In the genomic region with DNA sequence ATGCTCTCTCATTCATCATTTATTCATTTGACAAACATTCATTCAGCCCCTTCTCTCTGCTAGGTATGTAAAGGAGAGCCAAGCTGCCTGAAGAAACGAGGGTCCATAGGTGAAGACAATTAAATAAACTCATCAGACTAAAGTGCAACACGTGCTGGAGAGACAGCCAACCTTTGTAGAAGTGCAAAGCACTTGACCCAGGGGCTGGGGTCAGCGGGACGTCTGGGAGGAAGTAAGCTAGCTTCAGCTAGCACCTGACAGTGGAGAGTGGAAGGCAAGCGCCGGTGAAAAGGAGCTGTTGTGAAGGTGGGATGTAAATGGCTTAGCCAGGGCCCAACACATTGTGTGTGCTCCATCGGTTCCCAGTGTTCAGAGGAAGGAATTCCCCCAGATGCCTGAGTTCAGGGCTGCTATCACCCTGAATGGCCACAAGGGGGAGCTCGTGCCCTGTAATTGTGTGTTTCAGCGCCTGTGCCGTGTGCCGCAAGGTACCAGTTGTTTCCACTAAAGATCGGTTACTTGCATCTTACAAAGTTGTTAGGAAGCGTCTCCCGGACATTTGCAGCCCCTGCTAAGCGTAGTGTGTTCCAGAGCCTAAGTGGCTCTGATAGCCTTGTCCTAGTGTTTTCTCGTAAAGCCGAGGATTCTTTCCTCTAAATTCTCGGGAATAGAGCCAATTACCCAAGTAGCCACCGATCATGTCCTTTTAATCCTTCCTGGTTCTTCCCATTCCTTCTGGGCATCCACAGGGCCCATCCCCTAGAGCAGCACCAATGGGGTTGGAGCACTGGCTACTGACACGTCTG, we compare ENCODE assay signal across 8 cellular contexts. TPM values are rescaled to one million over a fixed set of nuclear protein-coding genes. Genes with fewer than 3 reads are reported as not detected.
A peak's percentile ranks its signal among the peaks of the same experiment; 100 is the strongest.
DNase-seq lines count a peak whose midpoint lies in the region; ATAC-seq and TF ChIP-seq lines count a peak whose summit lies in the region.

No MANE protein-coding gene starts in this region.

- no peaks in the 10 kb centered on the region for H3K9me3 ChIP-seq in colonic mucosa

- H3K36me3 Mint-ChIP-seq in activated CD4-positive, alpha-beta T cell treated with anti-CD3 and anti-CD28 coated beads for 36 hours (ENCODE audit: low read depth): no peaks in the 10 kb centered on the region

- ATAC-seq in GM21717 (IDR thresholded peaks at IDR 0.05; ENCODE audit: unreplicated experiment) (peak; percentile 49), left lobe of liver (peak; percentile 99), GM19023 (IDR thresholded peaks at IDR 0.05; ENCODE audit: unreplicated experiment) (no peak)
- ATAC-seq in activated CD4-positive, alpha-beta T cell treated with anti-CD3 and anti-CD28 coated beads for 36 hours: peak; percentile 83

- H3K9ac ChIP-seq in colonic mucosa (ENCODE audit: low read depth in 2 of 2, low read length in 2 of 2): no peak overlapping the region

- H3K27ac Mint-ChIP-seq in activated CD4-positive, alpha-beta T cell treated with anti-CD3 and anti-CD28 coated beads for 36 hours: no peak overlapping the region

- peaks cover 11% of the 10 kb centered on the region for H3K27me3 ChIP-seq in colonic mucosa

- DNase-seq in AG09319 (ENCODE audit: extremely low read depth, low read depth) (peak; percentile 34), NCI-H345 (lab: John Stamatoyannopoulos, UW) (peak; percentile 63), colonic mucosa (peak; percentile 76), left lobe of liver (ENCODE audit: low spot score) (peak; percentile 72)
- DNase-seq in activated CD4-positive, alpha-beta T cell treated with anti-CD3 and anti-CD28 coated beads for 36 hours: peak; percentile 85
- peak; percentile 68 for DNase-seq in stimulated activated CD4-positive, alpha-beta T cell treated with anti-CD3 and anti-CD28 coated beads, Interleukin-4, amount 100 ng/mL, for 1 hour

- H3K4me1 Mint-ChIP-seq in activated CD4-positive, alpha-beta T cell treated with anti-CD3 and anti-CD28 coated beads for 36 hours: peaks cover 10% of the 10 kb centered on the region

- no peaks in the 10 kb centered on the region for H3K4me1 ChIP-seq in colonic mucosa

- no peak; the same call in none of the 2 replicates for TF ChIP-seq CTCF in AG09319 (IDR thresholded peaks at IDR 0.05; ENCODE audit: low read depth, low read length)
- TF ChIP-seq CTCF in colonic mucosa (IDR thresholded peaks at IDR 0.05): peak; percentile 97

- intact Hi-C loops in activated CD4-positive, alpha-beta T cell treated with anti-CD3 and anti-CD28 coated beads for 36 hours (cut with DNase I, micrococcal nuclease): loop anchor here (1.0 to 5.0 kb wide), 6 partner anchors 51 to 409 kb away; no protein-coding TSS in a partner anchor
- intact Hi-C loops in colonic mucosa (cut with DNase I): no loop called here

- no peak overlapping the region for H3K4me3 Mint-ChIP-seq in activated CD4-positive, alpha-beta T cell treated with anti-CD3 and anti-CD28 coated beads for 36 hours

- no peaks in the 10 kb centered on the region for H3K36me3 ChIP-seq in colonic mucosa

- no peak overlapping the region for H3K4me3 ChIP-seq in colonic mucosa

- no peak overlapping the region for H3K27ac ChIP-seq in colonic mucosa

- peaks cover 54% of the 10 kb centered on the region for H3K27me3 Mint-ChIP-seq in activated CD4-positive, alpha-beta T cell treated with anti-CD3 and anti-CD28 coated beads for 36 hours

- POLR2A ChIA-PET in activated CD4-positive, alpha-beta T cell treated with anti-CD3 and anti-CD28 coated beads for 36 hours (lab: Charles Lee): no interaction called here

- CTCF ChIA-PET in activated CD4-positive, alpha-beta T cell treated with anti-CD3 and anti-CD28 coated beads for 36 hours (lab: Charles Lee): interaction anchor here (0.6 to 2.5 kb wide), 25 partner anchors 8 to 911 kb away, joined by 3 to 24 read pairs (median 3); no protein-coding TSS in a partner anchor

- no peaks in the 10 kb centered on the region for H3K9me3 Mint-ChIP-seq in activated CD4-positive, alpha-beta T cell treated with anti-CD3 and anti-CD28 coated beads for 36 hours (ENCODE audit: low read depth)

RNA-seq across cellular contexts. Expression of gene TLX1, which starts 30.6 kb away (rescaled TPM):
- not detected for total RNA-seq in activated CD4-positive, alpha-beta T cell treated with anti-CD3 and anti-CD28 coated beads for 36 hours
- under 1 TPM; 0.21 to 0.52 TPM for total RNA-seq in colonic mucosa
- 1.3 TPM for total RNA-seq in left lobe of liver

Comparison
In these comparisons a context has a peak if more than half of its experiments do, and no peak if none do; other contexts are left out.
1. DNase-seq: peak in every context shown above with its lines; median percentile 85 in activated CD4-positive, alpha-beta T cell treated with anti-CD3 and anti-CD28 coated beads for 36 hours; 76 in colonic mucosa; 72 in left lobe of liver; 68 in stimulated activated CD4-positive, alpha-beta T cell treated with anti-CD3 and anti-CD28 coated beads, Interleukin-4, amount 100 ng/mL, for 1 hour; 63 in NCI-H345; 34 in AG09319.